Comparison of ENCODE assay signal across 1 cellular context in the genomic region with DNA sequence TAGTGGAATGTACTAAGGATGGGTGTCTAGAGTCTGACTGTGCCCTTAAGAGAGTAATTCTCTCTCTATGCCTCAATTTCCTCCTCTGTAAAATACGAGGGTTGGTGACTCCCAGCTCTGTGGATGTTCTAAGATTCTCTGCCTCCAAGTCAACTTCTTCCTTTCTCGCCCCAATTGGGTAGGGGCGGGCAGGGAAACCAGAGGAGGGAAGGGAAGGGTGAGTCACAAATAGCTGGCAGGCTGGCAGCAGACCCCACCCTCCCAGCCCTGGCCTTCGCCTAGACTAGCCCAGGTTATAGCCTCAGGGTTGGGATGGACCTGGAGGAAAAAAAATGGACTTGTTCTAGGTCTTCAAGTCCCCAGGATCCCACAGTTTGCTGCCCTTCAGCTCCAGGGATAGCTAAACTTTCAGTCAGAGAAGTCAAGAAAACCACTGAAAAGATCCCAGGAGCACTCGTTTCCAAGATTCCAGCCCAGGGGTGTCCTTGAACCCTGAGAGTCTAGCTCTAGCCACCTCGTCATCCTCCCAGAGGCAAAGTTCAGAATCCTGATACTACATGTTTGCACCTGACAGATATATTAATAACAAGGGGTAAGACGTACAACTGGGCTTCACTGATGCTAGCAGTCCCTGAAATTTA.
A peak's percentile ranks its signal among the peaks of the same experiment; 100 is the strongest.
TF ChIP-seq lines count a peak whose summit lies in the region.

No MANE protein-coding gene starts in this region.

TF ChIP-seq in HepG2, 621 proteins besides CTCF, POLR2A, EP300 and RAD21:
- TF ChIP-seq FOSL2 (CRISPR knock-in tag; IDR thresholded peaks at IDR 0.05) (0 out of 2 replicates have a peak, but pooled peaks have one; percentile 9), SIX4 (CRISPR knock-in tag; IDR thresholded peaks at IDR 0.05) (no peak)
